8 cellular contexts compared by ENCODE assay signal in the genomic region with DNA sequence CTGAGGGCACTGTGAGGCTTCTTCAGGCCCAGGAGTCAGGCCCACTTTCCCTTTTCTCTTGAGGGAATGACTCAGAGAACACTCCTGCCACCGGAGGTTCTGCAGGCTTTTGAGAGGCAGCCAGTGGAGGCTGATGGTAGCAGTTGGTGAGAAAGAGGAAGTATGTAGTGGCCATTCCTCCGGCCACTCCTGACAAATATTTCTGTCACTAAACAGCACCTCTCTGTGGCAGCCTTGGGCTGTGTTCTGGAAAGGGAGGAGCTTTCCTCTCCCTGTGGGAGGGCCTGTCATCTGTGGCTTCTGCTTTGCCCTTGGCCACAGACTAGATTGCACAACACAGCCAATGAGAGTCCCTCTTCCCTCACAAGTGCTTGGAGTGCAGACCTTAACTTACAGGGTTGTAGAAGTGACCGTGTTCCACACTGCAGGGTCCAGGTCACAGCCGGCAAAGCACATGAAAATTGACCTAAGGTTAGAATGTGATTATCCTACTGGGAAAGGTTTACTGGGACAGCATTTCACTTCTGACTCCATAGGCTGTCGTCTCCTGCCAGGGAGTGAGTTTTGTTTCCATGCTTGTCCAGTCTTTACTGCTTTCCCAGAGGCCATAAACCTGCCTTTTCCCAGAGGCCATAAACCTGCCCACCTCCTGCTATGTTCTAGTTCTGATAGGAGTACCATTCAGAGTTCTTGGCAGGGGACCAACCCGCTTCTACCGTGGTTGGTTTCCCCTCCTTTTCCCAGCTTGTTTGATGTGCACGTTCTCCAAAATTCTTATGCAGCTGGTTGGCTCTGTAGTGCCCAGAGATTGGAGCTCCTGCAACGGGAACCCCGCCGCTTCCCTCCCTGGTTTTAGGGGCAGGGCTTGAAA. TPM values are rescaled to one million over a fixed set of nuclear protein-coding genes. Genes with fewer than 3 reads are reported as not detected.
DNase-seq lines count a peak whose midpoint lies in the region; ATAC-seq, FAIRE-seq and TF ChIP-seq lines count a peak whose summit lies in the region.

No MANE protein-coding gene starts in this region.

- H3K36me3 Mint-ChIP-seq in activated CD8-positive, alpha-beta memory T cell treated with anti-CD3 and anti-CD28 coated beads, Interleukin-2, amount 10 ng/mL, durations not matched to agents 7 days and 5 days = peaks cover 25% of the 10 kb centered on the region

- no peak overlapping the region for H3K4me3 Mint-ChIP-seq in activated CD8-positive, alpha-beta memory T cell treated with anti-CD3 and anti-CD28 coated beads, Interleukin-2, amount 10 ng/mL, durations not matched to agents 7 days and 5 days

- FAIRE-seq in bronchial epithelial cell (lab: Jason Lieb, UNC) = no peak

- CTCF ChIA-PET in activated CD8-positive, alpha-beta memory T cell treated with anti-CD3 and anti-CD28 coated beads, Interleukin-2, amount 10 ng/mL, durations not matched to agents 7 days and 5 days (lab: Charles Lee) = interaction anchor here (0.5 to 2.3 kb wide), 9 partner anchors 9 to 128 kb away, joined by 3 to 22 read pairs (median 3); a partner anchor contains a TSS

- H3K4me1 ChIP-seq in skeletal muscle tissue (ENCODE audit: control insufficient read depth in 3 of 3, insufficient read depth in 3 of 3, low read length in 3 of 3) = peaks cover 48 to 64% (median 59%) of the 10 kb centered on the region in 3 donors

- H3K4me3 ChIP-seq in bronchial epithelial cell (ENCODE audit: low read depth, low read length) (no peak overlapping the region), skeletal muscle tissue (ENCODE audit: low read length in 3 of 3) (peak overlapping the region; percentile 58 to 67 (median 63))

- H3K9me3 Mint-ChIP-seq in activated CD8-positive, alpha-beta memory T cell treated with anti-CD3 and anti-CD28 coated beads, Interleukin-2, amount 10 ng/mL, durations not matched to agents 7 days and 5 days (ENCODE audit: low read depth) = no peaks in the 10 kb centered on the region

- H3K27ac ChIP-seq in skeletal muscle tissue (ENCODE audit: low read depth, low read length) = peak overlapping the region; percentile 69

- TF ChIP-seq CTCF in bronchial epithelial cell (IDR thresholded peaks at IDR 0.05; ENCODE audit: insufficient read depth, low read length, severe bottlenecking) = peak; percentile 54

- H3K36me3 ChIP-seq in bronchial epithelial cell (ENCODE audit: control insufficient read depth, insufficient read depth, low read length) = peaks cover 2% of the 10 kb centered on the region
- peaks cover 0 to 4% (median 3%) of the 10 kb centered on the region in 3 donors for H3K36me3 ChIP-seq in skeletal muscle tissue (ENCODE audit: control insufficient read depth in 3 of 3, insufficient read depth in 3 of 3, low read length in 3 of 3)

- peak overlapping the region; percentile 46 to 76 (median 70) for H3K9ac ChIP-seq in skeletal muscle tissue (ENCODE audit: low read depth in 1 of 3, low read length in 3 of 3)

- peak; percentile 77 for DNase-seq in activated CD8-positive, alpha-beta memory T cell treated with anti-CD3 and anti-CD28 coated beads, Interleukin-2, amount 10 ng/mL, durations not matched to agents 7 days and 5 days
- no peak for DNase-seq in activated CD8-positive, alpha-beta memory T cell treated with anti-CD3 and anti-CD28 coated beads for 24 hours
- DNase-seq in HuH-7.5 (ENCODE audit: low spot score) (peak; percentile 64), SK-N-DZ (ENCODE audit: low spot score) (peak; percentile 56), bronchial epithelial cell (ENCODE audit: low read depth) (peak; percentile 88), iris pigment epithelial cell (ENCODE audit: low read depth) (peak; percentile 91)

- H3K4me1 Mint-ChIP-seq in activated CD8-positive, alpha-beta memory T cell treated with anti-CD3 and anti-CD28 coated beads, Interleukin-2, amount 10 ng/mL, durations not matched to agents 7 days and 5 days = peaks cover 64% of the 10 kb centered on the region

- no peaks in the 10 kb centered on the region for H3K27me3 ChIP-seq in bronchial epithelial cell (ENCODE audit: control insufficient read depth, insufficient read depth, low read length)
- H3K27me3 ChIP-seq in skeletal muscle tissue (ENCODE audit: control insufficient read depth in 3 of 3, insufficient read depth in 3 of 3, low read length in 3 of 3) = no peaks in the 10 kb centered on the region

- no peaks in the 10 kb centered on the region for H3K9me3 ChIP-seq in skeletal muscle tissue (ENCODE audit: control insufficient read depth in 3 of 3, low read length in 3 of 3)

- peak overlapping the region; percentile 19 for H3K27ac Mint-ChIP-seq in activated CD8-positive, alpha-beta memory T cell treated with anti-CD3 and anti-CD28 coated beads, Interleukin-2, amount 10 ng/mL, durations not matched to agents 7 days and 5 days

- no peaks in the 10 kb centered on the region for H3K27me3 Mint-ChIP-seq in activated CD8-positive, alpha-beta memory T cell treated with anti-CD3 and anti-CD28 coated beads, Interleukin-2, amount 10 ng/mL, durations not matched to agents 7 days and 5 days

- peak; percentile 74 for ATAC-seq in activated CD8-positive, alpha-beta memory T cell treated with anti-CD3 and anti-CD28 coated beads, Interleukin-2, amount 10 ng/mL, durations not matched to agents 7 days and 5 days
- peak; percentile 88 for ATAC-seq in GM21786 (IDR thresholded peaks at IDR 0.05; ENCODE audit: unreplicated experiment)

RNA-seq across cellular contexts. Expression of a gene that starts 33.3 kb away (rescaled TPM):
- total RNA-seq in activated CD8-positive, alpha-beta memory T cell treated with anti-CD3 and anti-CD28 coated beads, Interleukin-2, amount 10 ng/mL, durations not matched to agents 7 days and 5 days = 10 to 100 TPM; 57.2 to 57.9 TPM
- 15.2 and 15.4 TPM in 2 replicates for polyA plus RNA-seq in SK-N-DZ (2014; cell fraction: cytosol; rRNA removed)
- 9.8 and 11.1 TPM in 2 replicates for polyA plus RNA-seq in SK-N-DZ (2014; cell fraction: nucleus; rRNA removed)
- total RNA-seq in bronchial epithelial cell (10.5 and 21.0 TPM in 2 replicates), skeletal muscle tissue (6.8 TPM)

RNA-seq across cellular contexts. Expression of a gene that starts 44.8 kb away (rescaled TPM):
- under 1 TPM; 0.16 to 0.47 TPM for total RNA-seq in activated CD8-positive, alpha-beta memory T cell treated with anti-CD3 and anti-CD28 coated beads, Interleukin-2, amount 10 ng/mL, durations not matched to agents 7 days and 5 days
- polyA plus RNA-seq in SK-N-DZ (2014; cell fraction: cytosol; rRNA removed) = 115 and 123 TPM in 2 replicates
- polyA plus RNA-seq in SK-N-DZ (2014; cell fraction: nucleus; rRNA removed) = 163 and 172 TPM in 2 replicates
- total RNA-seq in bronchial epithelial cell (1.2 and 2.4 TPM in 2 replicates), skeletal muscle tissue (4.2 TPM)

RNA-seq across cellular contexts. Expression of a gene that starts 58.9 kb away (rescaled TPM):
- total RNA-seq in activated CD8-positive, alpha-beta memory T cell treated with anti-CD3 and anti-CD28 coated beads, Interleukin-2, amount 10 ng/mL, durations not matched to agents 7 days and 5 days = 10 to 100 TPM; 53.4 to 55.8 TPM
- polyA plus RNA-seq in SK-N-DZ (2014; cell fraction: cytosol; rRNA removed) = 59.1 and 74.8 TPM in 2 replicates
- polyA plus RNA-seq in SK-N-DZ (2014; cell fraction: nucleus; rRNA removed) = 37.1 and 53.8 TPM in 2 replicates
- total RNA-seq in bronchial epithelial cell (3.4 and 6.7 TPM in 2 replicates), skeletal muscle tissue (6.8 TPM)
